In genomic region chr6:55175078-55175777, GRCh38 we compare ENCODE assay signal across 16 cellular contexts. TPM values are rescaled to one million over a fixed set of nuclear protein-coding genes. Genes with fewer than 3 reads are reported as not detected.
A peak's percentile ranks its signal among the peaks of the same experiment; 100 is the strongest.
DNase-seq lines count a peak whose midpoint lies in the region; ATAC-seq and TF ChIP-seq lines count a peak whose summit lies in the region.
"Had no signal": no experiment of that assay in that cellular context is flagged by ENCODE, and none has a peak within 500 bp of the region (broad histone marks: within the 10 kb centered on the region; RNA-seq: fewer than 3 reads in every experiment).

No MANE protein-coding gene starts in this region.

- H3K9me3 ChIP-seq in right cardiac atrium (ENCODE audit: control insufficient read depth, low read length), result no peaks in the 10 kb centered on the region
- no peaks in the 10 kb centered on the region for H3K9me3 ChIP-seq in heart left ventricle
- H3K9me3 ChIP-seq in mesodermal cell (ENCODE audit: control insufficient read depth, low read length), result no peaks in the 10 kb centered on the region
- H3K9me3 ChIP-seq: left lung, neutrophil, tibial nerve had no signal

- H3K4me3 Mint-ChIP-seq in chondrocyte (ENCODE audit: unreplicated experiment), result peak overlapping the region; percentile 8

- H3K36me3 ChIP-seq in heart left ventricle (no peaks in the 10 kb centered on the region), mesodermal cell (ENCODE audit: control insufficient read depth, insufficient read depth, low read length) (no peaks in the 10 kb centered on the region)
- H3K36me3 ChIP-seq: left lung, neutrophil, tibial nerve had no signal

- H3K9me3 Mint-ChIP-seq in chondrocyte (ENCODE audit: low read depth), result peaks cover 3% of the 10 kb centered on the region

- H3K4me1 Mint-ChIP-seq in chondrocyte (ENCODE audit: low read depth), result peaks cover 13% of the 10 kb centered on the region

- H3K4me3 ChIP-seq in right cardiac atrium (ENCODE audit: low read length), result peak overlapping the region; percentile 42
- H3K4me3 ChIP-seq in heart left ventricle, result peak overlapping the region in 1 of 12 donors; percentile 11
- H3K4me3 ChIP-seq in mesodermal cell (ENCODE audit: extremely low read depth, insufficient read depth, low read length, poor library complexity, severe bottlenecking), result peak overlapping the region; percentile 22
- H3K4me3 ChIP-seq: left lung had no signal

- intact Hi-C loops in right cardiac atrium (cut with DNase I) (no loop called here), heart left ventricle (cut with DNase I) (no loop called here)

- no peak for DNase-seq in right cardiac atrium
- no peak for DNase-seq in heart left ventricle
- no peak for DNase-seq in chondrocyte (ENCODE audit: low spot score)
- no peak for DNase-seq in HT-29 (ENCODE audit: low spot score)
- no peak for DNase-seq in mesenteric fat pad (ENCODE audit: low spot score)
- DNase-seq: activated CD4-positive, alpha-beta T cell treated with anti-CD3 and anti-CD28 coated beads, Interleukin-2, amount 50 U/mL, for 4 hours; foreskin melanocyte; NCI-H446 had no signal

- TF ChIP-seq POLR2A in heart left ventricle (IDR thresholded peaks at IDR 0.05), result no peak

- ATAC-seq in right cardiac atrium (no peak), heart left ventricle (no peak), HG03432 (IDR thresholded peaks at IDR 0.05; ENCODE audit: unreplicated experiment) (no peak), HG03139 (IDR thresholded peaks at IDR 0.05; ENCODE audit: unreplicated experiment) (no peak)
- ATAC-seq: HepG2, left lung, Right ventricle myocardium inferior had no signal

- 15% methylated on average over 11 of the region's 11 CpGs for WGBS in right cardiac atrium
- 16 to 20% (median 18%) methylated on average over 11 of the region's 11 CpGs for WGBS in heart left ventricle, 4 donors
- WGBS in mesodermal cell (ENCODE audit: insufficient coverage in 2 of 2), 2 experiments, result 7 to 16% methylated on average over 5 of the region's 11 CpGs

- H3K4me1 ChIP-seq in right cardiac atrium (ENCODE audit: control insufficient read depth, insufficient read depth, low read length), result no peaks in the 10 kb centered on the region
- peaks cover 0 to 9% (median 0%) of the 10 kb centered on the region in 12 donors for H3K4me1 ChIP-seq in heart left ventricle
- H3K4me1 ChIP-seq in mesodermal cell (ENCODE audit: control insufficient read depth, insufficient read depth, low read length, poor library complexity, severe bottlenecking), result peaks cover 8% of the 10 kb centered on the region
- H3K4me1 ChIP-seq: left lung had no signal

- H3K27ac ChIP-seq in right cardiac atrium (ENCODE audit: low read length) (no peak overlapping the region), heart left ventricle (no peak overlapping the region), mesodermal cell (ENCODE audit: low read depth, low read length, severe bottlenecking) (no peak overlapping the region)
- H3K27ac ChIP-seq: left lung, neutrophil, tibial nerve had no signal

- H3K27ac Mint-ChIP-seq in chondrocyte (ENCODE audit: unreplicated experiment), result no peak overlapping the region

- H3K27me3 Mint-ChIP-seq in chondrocyte (ENCODE audit: low read depth), result peaks cover 35% of the 10 kb centered on the region

- TF ChIP-seq CTCF in heart left ventricle (IDR thresholded peaks at IDR 0.05), result no peak
- no peak for TF ChIP-seq CTCF in chondrocyte (IDR thresholded peaks at IDR 0.05)

- H3K36me3 Mint-ChIP-seq in chondrocyte (ENCODE audit: low read depth), result no peaks in the 10 kb centered on the region

- H3K27me3 ChIP-seq in right cardiac atrium (ENCODE audit: control insufficient read depth, insufficient read depth) (no peaks in the 10 kb centered on the region), heart left ventricle (peaks cover 0 to 50% (median 14%) of the 10 kb centered on the region in 9 donors)

RNA-seq across cellular contexts. Expression of gene HCRTR2, which starts 0.9 kb away (rescaled TPM):
- total RNA-seq in right cardiac atrium (not detected), heart left ventricle (not detected), chondrocyte (not detected in 3 replicates), mesenteric fat pad (not detected)
- polyA plus RNA-seq in right cardiac atrium (0.16 TPM), heart left ventricle (under 1 TPM in 1 of 2 donors, not detected in 1; 0.08 TPM)
- polyA plus RNA-seq in mesodermal cell (2013, experiment 1 of 2), result not detected
- not detected for polyA plus RNA-seq in mesodermal cell (2013, experiment 2 of 2)
- not detected in 2 replicates for total RNA-seq in HT-29 (2014; rRNA removed; shearing (Covaris generic))
- total RNA-seq: HepG2, left lung, Right ventricle myocardium inferior, tibial nerve had no signal
- polyA plus RNA-seq: HepG2 had no signal
